Comparison of ENCODE assay signal across 24 cellular contexts in the genomic region with DNA sequence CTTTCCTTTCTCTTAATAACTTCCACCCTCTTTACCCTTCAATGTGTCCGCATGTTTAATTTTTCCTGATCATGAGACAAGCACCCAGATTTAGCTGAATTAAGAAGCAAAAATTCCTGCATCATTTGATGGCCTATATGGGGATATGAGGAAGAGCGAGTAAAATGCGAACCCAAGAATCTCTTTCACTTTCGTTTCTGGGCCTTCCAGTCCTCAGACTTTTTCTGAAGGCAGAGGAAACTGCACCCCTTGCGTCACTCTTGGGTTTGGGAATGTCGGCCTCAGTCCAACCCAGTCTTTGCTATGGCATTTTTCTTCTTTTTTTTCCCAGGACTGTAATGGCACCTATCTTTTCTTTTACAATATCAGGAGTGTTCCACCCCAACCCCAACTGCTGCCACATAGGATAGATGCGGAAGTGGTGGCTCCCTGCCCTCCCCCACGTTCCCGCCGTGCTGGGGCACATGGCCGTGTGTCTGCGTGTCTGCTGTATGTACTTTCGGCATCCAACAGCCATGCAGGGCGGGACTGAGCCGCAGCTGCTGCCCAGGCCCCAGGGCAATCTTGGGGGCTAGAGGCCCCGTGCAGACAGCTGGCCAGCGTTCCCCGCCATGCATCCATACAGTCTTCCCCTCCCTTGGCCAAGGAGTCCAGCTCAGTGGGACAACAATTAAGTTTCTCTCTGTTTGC.
DNase-seq lines count a peak whose midpoint lies in the region; TF ChIP-seq lines count a peak whose summit lies in the region.
"Had no signal": no experiment of that assay in that cellular context is flagged by ENCODE, and none has a peak within 500 bp of the region (broad histone marks: within the 10 kb centered on the region; RNA-seq: fewer than 3 reads in every experiment).

No MANE protein-coding gene starts in this region.

- no peaks in the 10 kb centered on the region for H3K9me2 ChIP-seq in PC-9 (ENCODE audit: insufficient read depth)

- no peak overlapping the region for H3K27ac ChIP-seq in CD4-positive, alpha-beta memory T cell (ENCODE audit: low read depth, low read length)
- no peak overlapping the region for H3K27ac ChIP-seq in PC-9
- no peak overlapping the region for H3K27ac ChIP-seq in thyroid gland
- H3K27ac ChIP-seq: cardiac muscle cell, ovary, suprapubic skin, uterus had no signal

- no peaks in the 10 kb centered on the region for H4K20me1 ChIP-seq in PC-9 (ENCODE audit: insufficient read depth)

- no peaks in the 10 kb centered on the region for H3K4me1 ChIP-seq in CD4-positive, alpha-beta memory T cell (ENCODE audit: insufficient read depth, low read length)
- H3K4me1 ChIP-seq in PC-9 (replicated peaks; ENCODE audit: insufficient read depth) (no peaks in the 10 kb centered on the region), thyroid gland (no peaks in the 10 kb centered on the region)
- H3K4me1 ChIP-seq: suprapubic skin, uterus had no signal

- no peaks in the 10 kb centered on the region for H3K36me3 ChIP-seq in CD4-positive, alpha-beta memory T cell (ENCODE audit: insufficient read depth, low read length)
- H3K36me3 ChIP-seq in PC-9 (ENCODE audit: low read depth) = no peaks in the 10 kb centered on the region
- no peaks in the 10 kb centered on the region for H3K36me3 ChIP-seq in H7 (replicated peaks; ENCODE audit: control insufficient read depth, insufficient read depth, low read length)
- H3K36me3 ChIP-seq in thyroid gland = no peaks in the 10 kb centered on the region
- H3K36me3 ChIP-seq: cardiac muscle cell, ovary, suprapubic skin, uterus had no signal

- H3K4me2 ChIP-seq in PC-9 = peak overlapping the region; percentile 56

- TF ChIP-seq POLR2A in thyroid gland (IDR thresholded peaks at IDR 0.05) = no peak

- H3K79me2 ChIP-seq in PC-9 (ENCODE audit: low read depth) = no peaks in the 10 kb centered on the region

- WGBS in thyroid gland, 2 donors = 87 to 88% methylated on average over 18 of the region's 18 CpGs

- peak overlapping the region in 5 of 8 donors; percentile 6 to 51 (median 18) for H3K4me3 Mint-ChIP-seq in CD4-positive, alpha-beta memory T cell
- H3K4me3 Mint-ChIP-seq in HFFc6 = peak overlapping the region; percentile 65; the same call in 1 of the 2 replicates
- H3K4me3 Mint-ChIP-seq: CD14-positive monocyte; natural killer cell treated with Interleukin-12 subunit alpha and Interleukin-12 subunit beta and Interleukin-15 and Interleukin-18, amount 100 ng/mL, for 72 hours; stimulated activated memory B cell treated with anti-CD40 and anti-IgM and Interleukin-4, amounts not matched to agents 10 μg/mL and 1 μg/mL and 100 μg/mL, for 72 hours; T-helper 2 cell treated with Interferon-gamma antibody and Interleukin-4, amounts not matched to agents 5 μg/mL and 100 μg/mL, for 36 hours; WTC11 had no signal

- no TSS peak for BruUV-seq in PC-9 (replicated peaks; lab: Mats Ljungman, UMichigan)

- peaks cover 0 to 3% (median 1%) of the 10 kb centered on the region in 4 donors for H3K4me1 Mint-ChIP-seq in CD4-positive, alpha-beta memory T cell
- peaks cover 11% of the 10 kb centered on the region; the same call in 1 of the 2 replicates for H3K4me1 Mint-ChIP-seq in HFFc6 (ENCODE audit: low read depth)
- H3K4me1 Mint-ChIP-seq: CD14-positive monocyte had no signal

- no peak for DNase-seq in CD4-positive, alpha-beta memory T cell
- DNase-seq in HFFc6 (no peak), PC-9 (no peak), hepatic stellate cell (ENCODE audit: low spot score) (peak; percentile 14), H7 (no peak), GM03348 (ENCODE audit: low spot score) (no peak), thyroid gland (no peak)
- no peak for DNase-seq in stimulated activated CD4-positive, alpha-beta T cell treated with anti-CD3 and anti-CD28 coated beads, Interleukin-2, amount 100 ng/mL, for 48 hours
- DNase-seq: activated naive CD4-positive, alpha-beta T cell treated with anti-CD3 and anti-CD28 coated beads, Interleukin-2, amount 50 U/mL, for 16 hours; cortex of kidney; KBM-7; NCI-H1048; NCI-H187 treated with DMSO at 0.1 percent for 48 hours; NCI-H526; ovary; retina; uterus had no signal

- no peaks in the 10 kb centered on the region for H3K36me3 Mint-ChIP-seq in CD4-positive, alpha-beta memory T cell
- peaks cover 29% of the 10 kb centered on the region for H3K36me3 Mint-ChIP-seq in HFFc6 (ENCODE audit: low read depth)
- H3K36me3 Mint-ChIP-seq: CD14-positive monocyte; natural killer cell treated with Interleukin-12 subunit alpha and Interleukin-12 subunit beta and Interleukin-15 and Interleukin-18, amount 100 ng/mL, for 72 hours; stimulated activated memory B cell treated with anti-CD40 and anti-IgM and Interleukin-4, amounts not matched to agents 10 μg/mL and 1 μg/mL and 100 μg/mL, for 72 hours had no signal

- peak overlapping the region; percentile 46 for H2AFZ ChIP-seq in PC-9

- no peaks in the 10 kb centered on the region for H3K27me3 Mint-ChIP-seq in CD4-positive, alpha-beta memory T cell
- H3K27me3 Mint-ChIP-seq in HFFc6 (ENCODE audit: insufficient read depth) = no peaks in the 10 kb centered on the region
- H3K27me3 Mint-ChIP-seq: natural killer cell treated with Interleukin-12 subunit alpha and Interleukin-12 subunit beta and Interleukin-15 and Interleukin-18, amount 100 ng/mL, for 72 hours; stimulated activated memory B cell treated with anti-CD40 and anti-IgM and Interleukin-4, amounts not matched to agents 10 μg/mL and 1 μg/mL and 100 μg/mL, for 72 hours had no signal

- no peaks in the 10 kb centered on the region for H3K9me3 ChIP-seq in CD4-positive, alpha-beta memory T cell (ENCODE audit: control insufficient read depth in 1 of 2, low read length in 2 of 2)
- H3K9me3 ChIP-seq in PC-9 (ENCODE audit: insufficient read depth, low read depth) (0 out of 2 replicates have a peak, but pooled peaks cover 4% of the 10 kb centered on the region), thyroid gland (no peaks in the 10 kb centered on the region)
- H3K9me3 ChIP-seq: ovary, uterus had no signal

- peaks cover 0 to 34% (median 6%) of the 10 kb centered on the region in 8 donors for H3K9me3 Mint-ChIP-seq in CD4-positive, alpha-beta memory T cell
- peaks cover 38% of the 10 kb centered on the region for H3K9me3 Mint-ChIP-seq in HFFc6

- no peaks in the 10 kb centered on the region for H3K27me3 ChIP-seq in CD4-positive, alpha-beta memory T cell (ENCODE audit: insufficient read depth, low read length)
- H3K27me3 ChIP-seq in PC-9 (ENCODE audit: insufficient read depth, low read depth) = no peaks in the 10 kb centered on the region
- H3K27me3 ChIP-seq in H7 (ENCODE audit: control insufficient read depth, insufficient read depth, low read length) = no peaks in the 10 kb centered on the region
- H3K27me3 ChIP-seq in thyroid gland = no peaks in the 10 kb centered on the region
- H3K27me3 ChIP-seq: cardiac muscle cell, ovary, suprapubic skin, uterus had no signal

- no peak overlapping the region for H3K4me3 ChIP-seq in CD4-positive, alpha-beta memory T cell (ENCODE audit: low read length in 2 of 2)
- H3K4me3 ChIP-seq in PC-9 (peak overlapping the region; percentile 15; the same call in 1 of the 2 replicates), H7 (ENCODE audit: insufficient read depth, low read depth, low read length) (no peak overlapping the region), thyroid gland (replicated peaks in 1 of 3) (no peak overlapping the region)
- H3K4me3 ChIP-seq: cardiac muscle cell, ovary, suprapubic skin, uterus had no signal

- POLR2A ChIA-PET in CD4-positive, alpha-beta memory T cell (lab: Charles Lee; ENCODE audit: partially characterized antibody) = no interaction called here
- POLR2A ChIA-PET in PC-9 (lab: Charles Lee; ENCODE audit: unreplicated experiment) = no interaction called here

- CTCF ChIA-PET in CD4-positive, alpha-beta memory T cell (lab: Charles Lee; ENCODE audit: partially characterized antibody) = no interaction called here
- CTCF ChIA-PET in PC-9 (lab: Charles Lee) = no interaction called here

- TF ChIP-seq CTCF in HFFc6 (IDR thresholded peaks at IDR 0.05) (no peak), PC-9 (conservative IDR thresholded peaks at IDR 0.05) (no peak), thyroid gland (IDR thresholded peaks at IDR 0.05) (no peak)

- intact Hi-C loops in CD4-positive, alpha-beta memory T cell (cut with micrococcal nuclease) = no loop called here
- intact Hi-C loops in PC-9 (cut with micrococcal nuclease; ENCODE audit: unreplicated experiment) (no loop called here), thyroid gland (cut with DNase I) (no loop called here)

- H3K27ac Mint-ChIP-seq in CD4-positive, alpha-beta memory T cell = no peak overlapping the region
- H3K27ac Mint-ChIP-seq in HFFc6 = peak overlapping the region; percentile 19; the same call in 1 of the 2 replicates
- H3K27ac Mint-ChIP-seq: CD14-positive monocyte; natural killer cell treated with Interleukin-12 subunit alpha and Interleukin-12 subunit beta and Interleukin-15 and Interleukin-18, amount 100 ng/mL, for 72 hours; stimulated activated memory B cell treated with anti-CD40 and anti-IgM and Interleukin-4, amounts not matched to agents 10 μg/mL and 1 μg/mL and 100 μg/mL, for 72 hours; T-helper 2 cell treated with Interferon-gamma antibody and Interleukin-4, amounts not matched to agents 5 μg/mL and 100 μg/mL, for 36 hours; WTC11 had no signal

- H3F3A ChIP-seq in PC-9 (ENCODE audit: insufficient read depth, low read depth) = no peaks in the 10 kb centered on the region
